ENCODE assay signal across 13 cellular contexts in genomic region chr1:183461350-183461749, GRCh38. TPM values are rescaled to one million over a fixed set of nuclear protein-coding genes. Genes with fewer than 3 reads are reported as not detected.
DNase-seq lines count a peak whose midpoint lies in the region; TF ChIP-seq lines count a peak whose summit lies in the region.
"Had no signal": no experiment of that assay in that cellular context is flagged by ENCODE, and none has a peak within 500 bp of the region (broad histone marks: within the 10 kb centered on the region; RNA-seq: fewer than 3 reads in every experiment).

No MANE protein-coding gene starts in this region.

- H4K8ac ChIP-seq in mesendoderm (ENCODE audit: low read depth, low read length) = no peak overlapping the region

- H3K4me1 ChIP-seq in colonic mucosa (peaks cover 8% of the 10 kb centered on the region), mesendoderm (ENCODE audit: control insufficient read depth, low read depth, low read length) (no peaks in the 10 kb centered on the region)
- H3K4me1 ChIP-seq: psoas muscle had no signal

- WGBS in mesendoderm (ENCODE audit: extremely low coverage, insufficient coverage, low lambda C conversion rate) = no CpG with 5 or more reads among the region's 1 CpG

- TF ChIP-seq CTCF in NB4 (IDR thresholded peaks at IDR 0.05; ENCODE audit: low read depth, low read length) (no peak), colonic mucosa (IDR thresholded peaks at IDR 0.05) (no peak)

- no peak for TF ChIP-seq POLR2A in NB4 (IDR thresholded peaks at IDR 0.05; ENCODE audit: extremely low read depth, insufficient read length)

- peak overlapping the region; percentile 61 for H2BK120ac ChIP-seq in mesendoderm (ENCODE audit: low read depth, low read length)

- no peak overlapping the region for H3K56ac ChIP-seq in mesendoderm (ENCODE audit: low read length)

- no peak overlapping the region for H2AK5ac ChIP-seq in mesendoderm (ENCODE audit: low read length)

- no peak overlapping the region for H2BK5ac ChIP-seq in mesendoderm (ENCODE audit: low read length)

- H3K9ac ChIP-seq in colonic mucosa (ENCODE audit: low read depth in 2 of 2, low read length in 2 of 2) (no peak overlapping the region), mesendoderm (ENCODE audit: low read length) (no peak overlapping the region)

- H3K18ac ChIP-seq in mesendoderm (ENCODE audit: low read length) = peak overlapping the region; percentile 51

- no peak overlapping the region for H3K4me2 ChIP-seq in mesendoderm (ENCODE audit: low read length)

- H3K79me1 ChIP-seq in mesendoderm (ENCODE audit: low read length) = no peaks in the 10 kb centered on the region

- H3K23ac ChIP-seq in mesendoderm (ENCODE audit: low read length) = no peak overlapping the region

- no peaks in the 10 kb centered on the region for H3K9me3 ChIP-seq in colonic mucosa
- H3K9me3 ChIP-seq: psoas muscle had no signal

- H3K27ac ChIP-seq in colonic mucosa (no peak overlapping the region), mesendoderm (ENCODE audit: low read depth, low read length) (no peak overlapping the region)
- H3K27ac ChIP-seq: psoas muscle had no signal

- DNase-seq in EH (ENCODE audit: low read depth) (peak; percentile 21), NB4 (ENCODE audit: low read depth) (peak; percentile 64), colonic mucosa (peak; percentile 58), mesendoderm (peak; percentile 92), globus pallidus (ENCODE audit: low spot score) (no peak), NCI-H2171 treated with DMSO at 0.1 percent for 48 hours (lab: John Stamatoyannopoulos, UW) (no peak), DMS79 treated with DMSO at 0.1 percent for 48 hours (lab: John Stamatoyannopoulos, UW) (no peak), DMS153 treated with DMSO at 0.1 percent for 48 hours (lab: John Stamatoyannopoulos, UW; ENCODE audit: unreplicated experiment) (no peak)
- DNase-seq: activated naive CD8-positive, alpha-beta T cell treated with anti-CD3 and anti-CD28 coated beads for 36 hours; CD8-positive, alpha-beta T cell; NCI-H446; psoas muscle had no signal

- H3K36me3 ChIP-seq in colonic mucosa (no peaks in the 10 kb centered on the region), mesendoderm (ENCODE audit: control insufficient read depth, insufficient read depth, low read length) (no peaks in the 10 kb centered on the region)

- peak overlapping the region; percentile 74 for H2BK15ac ChIP-seq in mesendoderm (replicated peaks; ENCODE audit: low read depth)

- H3K4me3 ChIP-seq in NB4 (ENCODE audit: low read depth, low read length) (no peak overlapping the region), colonic mucosa (no peak overlapping the region), mesendoderm (ENCODE audit: low read length) (no peak overlapping the region)
- H3K4me3 ChIP-seq: psoas muscle had no signal

- intact Hi-C loops in colonic mucosa (cut with DNase I) = no loop called here

- H3K4ac ChIP-seq in mesendoderm (ENCODE audit: low read depth, low read length) = no peak overlapping the region

- no peaks in the 10 kb centered on the region for H3K79me2 ChIP-seq in mesendoderm (ENCODE audit: control insufficient read depth, insufficient read depth, low read length)

- no peak overlapping the region for H4K5ac ChIP-seq in mesendoderm (ENCODE audit: low read length)

- H3K27me3 ChIP-seq in colonic mucosa (no peaks in the 10 kb centered on the region), mesendoderm (ENCODE audit: insufficient read depth, low read length, poor library complexity) (no peaks in the 10 kb centered on the region)

RNA-seq across cellular contexts. Expression of gene SMG7, which starts 10.9 kb away (rescaled TPM):
- total RNA-seq in colonic mucosa = 10 to 100 TPM; 55.2 to 57.1 TPM
- 39.7 TPM for polyA plus RNA-seq in mesendoderm (2013, experiment 1 of 2)
- polyA plus RNA-seq in mesendoderm (2013, experiment 2 of 2) = 39.7 TPM

RNA-seq across cellular contexts. Expression of gene NMNAT2, which starts 43.2 kb away (rescaled TPM):
- total RNA-seq in colonic mucosa = 1 to 10 TPM in 1 of 2 donors, under 1 TPM in 1; 0.27 to 1.4 TPM
- 3.8 TPM for polyA plus RNA-seq in mesendoderm (2013, experiment 1 of 2)
- polyA plus RNA-seq in mesendoderm (2013, experiment 2 of 2) = 3.8 TPM
- total RNA-seq: activated CD8-positive, alpha-beta memory T cell treated with anti-CD3 and anti-CD28 coated beads for 36 hours; activated naive CD8-positive, alpha-beta T cell treated with anti-CD3 and anti-CD28 coated beads for 36 hours; CD8-positive, alpha-beta T cell had no signal

Comparison
In these comparisons a context has a peak if more than half of its experiments do, and no peak if none do; other contexts are left out.
1. DNase-seq: peak in EH (single experiment), NB4 (single experiment), colonic mucosa (single experiment) and mesendoderm (single experiment); none in globus pallidus (single experiment), NCI-H2171 treated with DMSO at 0.1 percent for 48 hours (single experiment), DMS79 treated with DMSO at 0.1 percent for 48 hours (single experiment) and DMS153 treated with DMSO at 0.1 percent for 48 hours (single experiment).